1 cellular context compared by ENCODE assay signal in genomic region chr16:85611455-85612190, GRCh38.
TF ChIP-seq lines count a peak whose summit lies in the region.

No MANE protein-coding gene starts in this region.

TF ChIP-seq in K562, 482 proteins besides CTCF, POLR2A, EP300 and RAD21 (continued from another document and continues in another):
- TF ChIP-seq AFF1 (IDR thresholded peaks at IDR 0.05; ENCODE audit: low read depth in 1 of 2, partially characterized antibody in 2 of 2) (no peak), NR4A1 (CRISPR knock-in tag; IDR thresholded peaks at IDR 0.05) (no peak), NR4A1 (tag; IDR thresholded peaks at IDR 0.05) (peak; percentile 37; the same call in 1 of the 2 replicates), ARID4B (CRISPR knock-in tag; IDR thresholded peaks at IDR 0.05) (peak; percentile 71), ZBTB7A (IDR thresholded peaks at IDR 0.05; ENCODE audit: borderline replicate concordance, control insufficient read depth, low read depth, low read length) (peak; percentile 98), AFF4 (CRISPR knock-in tag; IDR thresholded peaks at IDR 0.05) (no peak; the same call in 1 of the 2 replicates), TRIM28 (IDR thresholded peaks at IDR 0.05) (no peak), RBM25 (IDR thresholded peaks at IDR 0.05; ENCODE audit: low read depth, low read length, severe bottlenecking) (no peak), HES1 (IDR thresholded peaks at IDR 0.05; ENCODE audit: low read depth) (no peak), RNF2 (IDR thresholded peaks at IDR 0.05) (no peak), USF2 (CRISPR knock-in tag; IDR thresholded peaks at IDR 0.05) (no peak), MBD2 (IDR thresholded peaks at IDR 0.05; ENCODE audit: borderline replicate concordance, low read depth) (no peak), CLOCK (CRISPR knock-in tag; IDR thresholded peaks at IDR 0.05; ENCODE audit: borderline replicate concordance) (no peak), ZNF212 (CRISPR knock-in tag; IDR thresholded peaks at IDR 0.05) (no peak), ZBTB17 (CRISPR knock-in tag; IDR thresholded peaks at IDR 0.05) (0 out of 2 replicates have a peak, but pooled peaks have one; percentile 20), ETV1 (tag; conservative IDR thresholded peaks at IDR 0.05; ENCODE audit: low read depth) (no peak), TBP (optimal IDR thresholded peaks at IDR 0.05; ENCODE audit: low read depth, low read length) (peak; percentile 3), ZFX (CRISPR knock-in tag; IDR thresholded peaks at IDR 0.05) (peak; percentile 80), NCOA2 (IDR thresholded peaks at IDR 0.05; ENCODE audit: partially characterized antibody in 2 of 2) (no peak), YBX1 (IDR thresholded peaks at IDR 0.05) (no peak), TCF3 (CRISPR knock-in tag; IDR thresholded peaks at IDR 0.05) (0 out of 2 replicates have a peak, but pooled peaks have one; percentile 11), ZNF384 (IDR thresholded peaks at IDR 0.05; ENCODE audit: low read depth, low read length) (no peak), MAZ (CRISPR knock-in tag; conservative IDR thresholded peaks at IDR 0.05 in 1 of 2, IDR thresholded peaks at IDR 0.05 in 1 of 2) (peak in 1 of 2 experiments; percentile 78; a peak in 2 of 4 replicates), CEBPB (tag; IDR thresholded peaks at IDR 0.05) (no peak), HCFC1 (IDR thresholded peaks at IDR 0.05; ENCODE audit: low read depth, low read length) (no peak), ASH1L (IDR thresholded peaks at IDR 0.05; ENCODE audit: borderline replicate concordance, low read depth, partially characterized antibody) (no peak), RBM14 (IDR thresholded peaks at IDR 0.05; ENCODE audit: borderline replicate concordance, insufficient read depth, low read depth, low read length) (0 out of 2 replicates have a peak, but pooled peaks have one; percentile 54), ZNF740 (CRISPR knock-in tag; IDR thresholded peaks at IDR 0.05) (peak; percentile 78), ZNF740 (tag; IDR thresholded peaks at IDR 0.05) (no peak; a peak in 1 of 4 replicates), E2F8 (IDR thresholded peaks at IDR 0.05; ENCODE audit: low read depth, partially characterized antibody) (no peak), CTBP1 (IDR thresholded peaks at IDR 0.05; ENCODE audit: borderline replicate concordance) (peak; percentile 57; the same call in 1 of the 2 replicates), ZNF280B (CRISPR knock-in tag; IDR thresholded peaks at IDR 0.05) (no peak), ILK (tag; IDR thresholded peaks at IDR 0.05; ENCODE audit: borderline replicate concordance, low read depth) (no peak), ZNF583 (CRISPR knock-in tag; IDR thresholded peaks at IDR 0.05) (0 out of 2 replicates have a peak, but pooled peaks have one; percentile 46)
